Comparison of ENCODE assay signal across 1 cellular context in the genomic region with DNA sequence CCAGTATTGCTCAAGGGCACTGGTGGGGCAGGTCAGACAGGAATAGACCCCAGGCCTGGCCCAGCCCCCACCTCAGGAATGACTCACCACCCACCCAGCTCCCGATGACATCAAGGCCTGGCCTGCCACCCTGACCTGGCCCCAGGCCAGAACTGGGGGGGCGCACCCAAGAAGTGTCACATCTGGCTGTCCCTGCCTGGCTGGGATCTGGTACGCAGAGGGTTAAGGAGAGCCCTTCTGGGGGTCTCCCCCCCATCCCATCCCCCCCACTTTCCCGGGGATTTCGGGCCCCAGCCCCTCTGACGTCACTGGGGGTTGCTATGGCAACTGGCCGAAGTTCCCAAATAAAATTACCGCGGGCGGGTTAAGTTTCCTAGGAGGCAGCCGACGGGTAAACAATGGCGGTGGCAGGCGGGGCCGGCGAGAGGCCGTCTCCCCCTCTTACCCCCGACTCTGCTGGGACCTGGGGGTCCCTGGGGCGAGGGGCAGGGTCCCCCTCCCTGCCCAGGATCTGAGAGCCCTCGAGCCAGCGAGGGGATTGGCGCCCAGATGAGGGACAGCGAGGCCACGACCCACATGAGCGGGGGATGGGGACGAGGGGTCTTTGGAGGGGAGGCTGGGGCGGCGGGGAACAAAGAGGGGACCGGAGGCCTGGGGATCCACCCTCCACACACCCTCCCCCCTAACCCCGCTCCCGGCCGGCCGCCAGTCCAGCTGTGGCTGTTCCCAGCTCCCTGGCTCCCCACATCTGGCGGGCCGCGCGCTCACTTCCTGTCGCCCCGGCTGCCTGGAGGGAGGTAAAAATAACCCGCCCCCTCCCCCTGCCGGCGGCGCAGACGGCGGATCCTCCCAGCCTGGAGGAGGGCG.
TF ChIP-seq lines count a peak whose summit lies in the region.

No MANE protein-coding gene starts in this region.

TF ChIP-seq in K562, 482 proteins besides CTCF, POLR2A, EP300 and RAD21 (continued from another document and continues in another):
- TF ChIP-seq TRIM25 (IDR thresholded peaks at IDR 0.05; ENCODE audit: borderline replicate concordance) (no peak), PCBP1 (IDR thresholded peaks at IDR 0.05; ENCODE audit: low read depth, low read length, poor library complexity, severe bottlenecking) (peak; percentile 98), RCOR1 (IDR thresholded peaks at IDR 0.05; ENCODE audit: borderline replicate concordance in 1 of 2, low read depth in 2 of 2, low read length in 2 of 2) (peak in 1 of 2 experiments; percentile 64; a peak in 1 of 4 replicates), RERE (CRISPR knock-in tag; IDR thresholded peaks at IDR 0.05; ENCODE audit: borderline replicate concordance) (0 out of 2 replicates have a peak, but pooled peaks have one; percentile 25), CSDE1 (IDR thresholded peaks at IDR 0.05) (peak in 1 of 2 experiments; percentile 96; a peak in 2 of 4 replicates), HMGN3 (IDR thresholded peaks at IDR 0.05; ENCODE audit: borderline replicate concordance, extremely low read depth, insufficient read length, low read depth, low read length) (peak; percentile 91), ZBTB17 (CRISPR knock-in tag; IDR thresholded peaks at IDR 0.05) (peak; percentile 34; the same call in 1 of the 2 replicates), CREBBP (IDR thresholded peaks at IDR 0.05; ENCODE audit: low read depth, low read length) (no peak), XRCC5 (IDR thresholded peaks at IDR 0.05; ENCODE audit: low read depth, low read length) (peak; percentile 11; the same call in 1 of the 2 replicates), CREB3L1 (IDR thresholded peaks at IDR 0.05; ENCODE audit: borderline replicate concordance, low read depth) (no peak; the same call in none of the 2 replicates), FOXM1 (IDR thresholded peaks at IDR 0.05; ENCODE audit: low read depth) (no peak; the same call in 1 of the 2 replicates), FOXM1 (CRISPR knock-in tag; IDR thresholded peaks at IDR 0.05; ENCODE audit: low read depth) (no peak), ZNF324 (CRISPR knock-in tag; IDR thresholded peaks at IDR 0.05) (no peak), FOS (IDR thresholded peaks at IDR 0.05; ENCODE audit: extremely low read depth, insufficient read length) (peak; percentile 57), ZNF589 (CRISPR knock-in tag; IDR thresholded peaks at IDR 0.05; ENCODE audit: low read depth) (no peak), THRAP3 (IDR thresholded peaks at IDR 0.05; ENCODE audit: borderline replicate concordance) (no peak), ZFPM2 (CRISPR knock-in tag; IDR thresholded peaks at IDR 0.05) (no peak), HDAC6 (IDR thresholded peaks at IDR 0.05; ENCODE audit: low read depth, low read length) (no peak), ILF3 (IDR thresholded peaks at IDR 0.05; ENCODE audit: borderline replicate concordance) (no peak), GABPB1 (CRISPR knock-in tag; IDR thresholded peaks at IDR 0.05) (peak; percentile 80), POLR2B (IDR thresholded peaks at IDR 0.05; ENCODE audit: low read depth, partially characterized antibody) (peak; percentile 68), TAF7 (tag; IDR thresholded peaks at IDR 0.05) (0 out of 2 replicates have a peak, but pooled peaks have one; percentile 46), FOXJ2 (tag; IDR thresholded peaks at IDR 0.05) (peak; percentile 99), GTF2E2 (tag; IDR thresholded peaks at IDR 0.05) (peak; percentile 98), HMG20A (CRISPR knock-in tag; conservative IDR thresholded peaks at IDR 0.05) (no peak), NONO (IDR thresholded peaks at IDR 0.05; ENCODE audit: low read depth in 2 of 2, low read length in 1 of 2) (peak in 1 of 2 experiments; percentile 64; a peak in 2 of 4 replicates), EZH2 (IDR thresholded peaks at IDR 0.05; ENCODE audit: borderline replicate concordance, low read depth, low read length) (no peak), BMI1 (IDR thresholded peaks at IDR 0.05; ENCODE audit: low read length) (peak; percentile 90), ZNF830 (CRISPR knock-in tag; IDR thresholded peaks at IDR 0.05) (no peak), FOXA3 (CRISPR knock-in tag; conservative IDR thresholded peaks at IDR 0.05 in 1 of 2, IDR thresholded peaks at IDR 0.05 in 1 of 2) (no peak), NFRKB (IDR thresholded peaks at IDR 0.05; ENCODE audit: low read depth) (peak; percentile 91; the same call in 1 of the 2 replicates), BRD9 (IDR thresholded peaks at IDR 0.05; ENCODE audit: low read depth, partially characterized antibody) (no peak), SMAD2 (IDR thresholded peaks at IDR 0.05; ENCODE audit: low read depth, low read length) (no peak), ETS2 (tag; IDR thresholded peaks at IDR 0.05; ENCODE audit: borderline replicate concordance, poor library complexity, severe bottlenecking) (no peak), GATAD2B (IDR thresholded peaks at IDR 0.05; ENCODE audit: borderline replicate concordance) (peak; percentile 75), ATF2 (CRISPR knock-in tag; IDR thresholded peaks at IDR 0.05) (no peak), PHF21A (IDR thresholded peaks at IDR 0.05; ENCODE audit: borderline replicate concordance, low read depth) (peak; percentile 73; the same call in 1 of the 2 replicates), SMARCA5 (IDR thresholded peaks at IDR 0.05) (no peak), KAT8 (IDR thresholded peaks at IDR 0.05; ENCODE audit: low read depth) (no peak), SMAD3 (CRISPR knock-in tag; conservative IDR thresholded peaks at IDR 0.05) (no peak), ZNF449 (CRISPR knock-in tag; IDR thresholded peaks at IDR 0.05) (no peak)
- TF ChIP-seq, protein P1, sequence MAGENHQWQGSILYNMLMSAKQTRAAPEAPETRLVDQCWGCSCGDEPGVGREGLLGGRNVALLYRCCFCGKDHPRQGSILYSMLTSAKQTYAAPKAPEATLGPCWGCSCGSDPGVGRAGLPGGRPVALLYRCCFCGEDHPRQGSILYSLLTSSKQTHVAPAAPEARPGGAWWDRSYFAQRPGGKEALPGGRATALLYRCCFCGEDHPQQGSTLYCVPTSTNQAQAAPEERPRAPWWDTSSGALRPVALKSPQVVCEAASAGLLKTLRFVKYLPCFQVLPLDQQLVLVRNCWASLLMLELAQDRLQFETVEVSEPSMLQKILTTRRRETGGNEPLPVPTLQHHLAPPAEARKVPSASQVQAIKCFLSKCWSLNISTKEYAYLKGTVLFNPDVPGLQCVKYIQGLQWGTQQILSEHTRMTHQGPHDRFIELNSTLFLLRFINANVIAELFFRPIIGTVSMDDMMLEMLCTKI (IDR thresholded peaks at IDR 0.05; ENCODE audit: partially characterized antibody): no peak
- TF ChIP-seq, protein P2, sequence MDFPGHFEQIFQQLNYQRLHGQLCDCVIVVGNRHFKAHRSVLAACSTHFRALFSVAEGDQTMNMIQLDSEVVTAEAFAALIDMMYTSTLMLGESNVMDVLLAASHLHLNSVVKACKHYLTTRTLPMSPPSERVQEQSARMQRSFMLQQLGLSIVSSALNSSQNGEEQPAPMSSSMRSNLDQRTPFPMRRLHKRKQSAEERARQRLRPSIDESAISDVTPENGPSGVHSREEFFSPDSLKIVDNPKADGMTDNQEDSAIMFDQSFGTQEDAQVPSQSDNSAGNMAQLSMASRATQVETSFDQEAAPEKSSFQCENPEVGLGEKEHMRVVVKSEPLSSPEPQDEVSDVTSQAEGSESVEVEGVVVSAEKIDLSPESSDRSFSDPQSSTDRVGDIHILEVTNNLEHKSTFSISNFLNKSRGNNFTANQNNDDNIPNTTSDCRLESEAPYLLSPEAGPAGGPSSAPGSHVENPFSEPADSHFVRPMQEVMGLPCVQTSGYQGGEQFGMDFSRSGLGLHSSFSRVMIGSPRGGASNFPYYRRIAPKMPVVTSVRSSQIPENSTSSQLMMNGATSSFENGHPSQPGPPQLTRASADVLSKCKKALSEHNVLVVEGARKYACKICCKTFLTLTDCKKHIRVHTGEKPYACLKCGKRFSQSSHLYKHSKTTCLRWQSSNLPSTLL (IDR thresholded peaks at IDR 0.05): no peak
- TF ChIP-seq, protein P3, sequence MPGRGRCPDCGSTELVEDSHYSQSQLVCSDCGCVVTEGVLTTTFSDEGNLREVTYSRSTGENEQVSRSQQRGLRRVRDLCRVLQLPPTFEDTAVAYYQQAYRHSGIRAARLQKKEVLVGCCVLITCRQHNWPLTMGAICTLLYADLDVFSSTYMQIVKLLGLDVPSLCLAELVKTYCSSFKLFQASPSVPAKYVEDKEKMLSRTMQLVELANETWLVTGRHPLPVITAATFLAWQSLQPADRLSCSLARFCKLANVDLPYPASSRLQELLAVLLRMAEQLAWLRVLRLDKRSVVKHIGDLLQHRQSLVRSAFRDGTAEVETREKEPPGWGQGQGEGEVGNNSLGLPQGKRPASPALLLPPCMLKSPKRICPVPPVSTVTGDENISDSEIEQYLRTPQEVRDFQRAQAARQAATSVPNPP (IDR thresholded peaks at IDR 0.05; ENCODE audit: borderline replicate concordance, insufficient read depth, insufficient read length): no peak
- TF ChIP-seq, protein P4, sequence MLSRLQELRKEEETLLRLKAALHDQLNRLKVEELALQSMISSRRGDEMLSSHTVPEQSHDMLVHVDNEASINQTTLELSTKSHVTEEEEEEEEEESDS (CRISPR knock-in tag; IDR thresholded peaks at IDR 0.05): no peak
